8 cellular contexts compared by ENCODE assay signal in the genomic region with DNA sequence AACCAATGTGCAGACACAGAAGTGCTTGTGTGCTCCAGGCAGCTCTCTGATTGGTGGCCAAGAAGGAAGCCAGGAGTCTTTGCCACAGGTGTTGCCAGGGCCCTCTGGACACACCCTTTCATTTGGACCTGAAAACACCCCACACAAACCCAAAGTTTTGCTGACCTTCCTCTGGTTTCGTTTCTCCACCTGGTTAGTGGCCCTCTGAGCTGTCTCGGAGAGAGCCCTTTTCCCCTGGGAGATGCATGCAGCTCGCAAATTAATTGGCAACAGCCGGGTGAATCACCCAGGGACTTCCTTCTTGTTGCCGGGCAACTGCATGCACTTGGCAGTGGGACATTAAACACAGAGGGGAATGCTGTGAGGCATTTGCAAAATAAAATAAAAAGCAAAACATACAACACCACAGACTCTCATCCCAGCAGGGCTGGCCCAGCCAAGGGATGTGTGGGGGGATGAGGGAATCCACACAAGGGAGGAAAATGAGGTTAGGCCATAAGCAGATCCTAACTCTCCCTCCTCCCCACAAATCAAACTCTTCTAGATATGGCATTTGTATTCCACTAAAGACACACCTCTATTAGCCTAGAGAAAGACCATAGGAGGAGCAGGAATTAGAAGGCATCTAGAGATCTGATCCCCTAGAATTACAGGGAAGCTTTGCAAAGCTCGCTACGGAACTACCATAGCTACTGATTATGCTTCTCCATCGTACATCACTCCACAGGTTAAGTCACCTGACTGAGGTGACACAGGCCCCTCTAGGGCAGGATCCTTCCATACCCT.
DNase-seq lines count a peak whose midpoint lies in the region; ATAC-seq and TF ChIP-seq lines count a peak whose summit lies in the region.

No MANE protein-coding gene starts in this region.

- peak; percentile 80 for ATAC-seq in GM21619 (IDR thresholded peaks at IDR 0.05; ENCODE audit: unreplicated experiment)
- peak; percentile 90 for ATAC-seq in Panc1
- ATAC-seq in omental fat pad (ENCODE audit: low FRiP score) = peak; percentile 84

- intact Hi-C loops in Panc1 (cut with micrococcal nuclease; ENCODE audit: unreplicated experiment) = no loop called here

- CTCF ChIA-PET in Panc1 (lab: Charles Lee) = no interaction called here

- H3K4me3 ChIP-seq in Panc1 (ENCODE audit: low read depth in 2 of 2, low read length in 2 of 2) = peak overlapping the region in 1 of 2 experiments; percentile 10; a peak in 1 of 4 replicates

- DNase-seq in DMS53 (lab: John Stamatoyannopoulos, UW) (peak; percentile 84), HT1080 (ENCODE audit: low read depth) (peak; percentile 97), Panc1 (ENCODE audit: low read depth, low spot score) (no peak), fibroblast of gingiva (ENCODE audit: low read depth) (peak; percentile 97), omental fat pad (ENCODE audit: low spot score) (no peak), HuH-7 (ENCODE audit: low spot score) (no peak)
- DNase-seq in stimulated activated CD4-positive, alpha-beta T cell treated with anti-CD3 and anti-CD28 coated beads, Interleukin-2, amount 100 ng/mL, for 24 hours = no peak

- no peaks in the 10 kb centered on the region for H3K27me3 ChIP-seq in Panc1 (ENCODE audit: control insufficient read depth, insufficient read depth, low read length)

- POLR2A ChIA-PET in Panc1 (lab: Charles Lee) = interaction anchor here (0.6 to 1.2 kb wide), 4 partner anchors 54 to 287 kb away, joined by 3 to 10 read pairs (median 4); a partner anchor contains a TSS

- peaks cover 7% of the 10 kb centered on the region; the same call in 1 of the 2 replicates for H3K36me3 ChIP-seq in Panc1 (ENCODE audit: control insufficient read depth, insufficient read depth, low read length)

- H3K27ac ChIP-seq in Panc1 (ENCODE audit: low read length) = peak overlapping the region; percentile 82

- in situ Hi-C loops in Panc1 (cut with HindIII; ENCODE audit: low pct_unique_long_range_greater_than_20kb, low sequenced_read_pairs) = loop anchor here (25.0 kb wide), 1 partner anchor 270 kb away; no protein-coding TSS in a partner anchor

- peaks cover 57% of the 10 kb centered on the region for H3K4me1 ChIP-seq in Panc1 (ENCODE audit: control insufficient read depth, insufficient read depth, low read length)

- no TSS peak for BruUV-seq in Panc1 (replicated peaks; lab: Mats Ljungman, UMichigan)

- TF ChIP-seq CTCF in Panc1 (IDR thresholded peaks at IDR 0.05) = no peak
- TF ChIP-seq CTCF in omental fat pad (IDR thresholded peaks at IDR 0.05) = no peak

- H3K9me3 ChIP-seq in Panc1 (ENCODE audit: control insufficient read depth, insufficient read depth, low read depth, low read length) = no peaks in the 10 kb centered on the region

Comparison
In these comparisons a context has a peak if more than half of its experiments do, and no peak if none do; other contexts are left out.
1. DNase-seq: peak in DMS53 (single experiment), HT1080 (single experiment) and fibroblast of gingiva (single experiment); none in Panc1 (single experiment), omental fat pad (single experiment), stimulated activated CD4-positive, alpha-beta T cell treated with anti-CD3 and anti-CD28 coated beads, Interleukin-2, amount 100 ng/mL, for 24 hours (0 of 2) and HuH-7 (single experiment).
2. Peak in every context shown above with its lines, with median percentiles within 50 percentile points of each other: ATAC-seq.